Comparison of ENCODE assay signal across 18 cellular contexts in the genomic region with DNA sequence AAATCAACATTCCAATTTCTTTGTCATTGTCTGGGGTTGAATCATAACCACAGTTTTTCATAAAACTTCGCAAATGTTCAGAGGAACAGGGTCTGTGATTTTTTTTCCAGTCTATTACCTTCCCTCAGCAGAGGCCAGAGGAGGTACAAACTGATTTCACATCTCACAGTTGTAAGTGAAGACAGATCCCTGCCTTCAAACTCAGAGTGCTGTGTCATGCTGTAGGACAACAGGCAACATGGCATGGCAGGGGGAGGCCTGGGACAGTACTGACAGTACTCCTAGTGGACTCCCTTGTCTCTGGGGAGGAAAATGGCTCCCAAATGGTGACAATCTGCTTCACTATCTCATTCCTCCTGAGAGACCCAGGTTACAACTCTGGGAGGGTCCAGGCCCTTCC.
DNase-seq lines count a peak whose midpoint lies in the region; FAIRE-seq and TF ChIP-seq lines count a peak whose summit lies in the region.
"Had no signal": no experiment of that assay in that cellular context is flagged by ENCODE, and none has a peak within 500 bp of the region (broad histone marks: within the 10 kb centered on the region; RNA-seq: fewer than 3 reads in every experiment).

No MANE protein-coding gene starts in this region.

- H3K9ac ChIP-seq in neuronal stem cell (ENCODE audit: low read depth, low read length, poor library complexity): no peak overlapping the region

- H2BK15ac ChIP-seq in neuronal stem cell (ENCODE audit: low read length): no peak overlapping the region

- no peak overlapping the region for H4K8ac ChIP-seq in neuronal stem cell (ENCODE audit: low read depth, low read length)

- H2BK5ac ChIP-seq in neuronal stem cell (ENCODE audit: low read length): no peak overlapping the region

- no peak overlapping the region for H2BK12ac ChIP-seq in neuronal stem cell (ENCODE audit: low read length)

- H3K18ac ChIP-seq in neuronal stem cell (ENCODE audit: low read length): no peak overlapping the region

- no peaks in the 10 kb centered on the region for H3K79me1 ChIP-seq in neuronal stem cell (ENCODE audit: low read depth, low read length)

- TF ChIP-seq CTCF in AG10803 (conservative IDR thresholded peaks at IDR 0.05; ENCODE audit: low read length) (no peak), cardiac fibroblast (IDR thresholded peaks at IDR 0.05; ENCODE audit: low read depth, low read length) (no peak)

- H3K27ac ChIP-seq in neuronal stem cell (replicated peaks; ENCODE audit: low read length): no peak overlapping the region
- H3K27ac ChIP-seq: esophagus squamous epithelium, thyroid gland had no signal

- no peaks in the 10 kb centered on the region for H3K27me3 ChIP-seq in neuronal stem cell (ENCODE audit: control insufficient read depth in 3 of 3, insufficient read depth in 3 of 3, low read depth in 1 of 3, low read length in 3 of 3)
- H3K27me3 ChIP-seq: esophagus squamous epithelium, thyroid gland had no signal

- H3K14ac ChIP-seq in neuronal stem cell (ENCODE audit: low read length): no peak overlapping the region

- H3K9me3 ChIP-seq in neuronal stem cell (replicated peaks in 1 of 2; ENCODE audit: control insufficient read depth in 2 of 2, insufficient read depth in 1 of 2, low read depth in 1 of 2, low read length in 2 of 2): no peaks in the 10 kb centered on the region
- H3K9me3 ChIP-seq: esophagus squamous epithelium, thyroid gland had no signal

- peak overlapping the region; percentile 40 for H2AK5ac ChIP-seq in neuronal stem cell (ENCODE audit: low read depth, low read length)

- H2BK120ac ChIP-seq in neuronal stem cell (ENCODE audit: low read depth, low read length): no peak overlapping the region

- peaks cover 2 to 4% of the 10 kb centered on the region in 2 donors for H3K4me1 ChIP-seq in neuronal stem cell (ENCODE audit: control insufficient read depth in 2 of 2, insufficient read depth in 1 of 2, low read depth in 1 of 2, low read length in 2 of 2)
- H3K4me1 ChIP-seq: esophagus squamous epithelium, thyroid gland had no signal

- no peaks in the 10 kb centered on the region for H3K36me3 ChIP-seq in neuronal stem cell (replicated peaks in 1 of 2; ENCODE audit: control insufficient read depth in 2 of 2, insufficient read depth in 2 of 2, low read length in 2 of 2)
- H3K36me3 ChIP-seq: esophagus squamous epithelium, thyroid gland had no signal

- no peak overlapping the region for H3K4ac ChIP-seq in neuronal stem cell (ENCODE audit: low read length)

- no peak overlapping the region for H2AFZ ChIP-seq in neuronal stem cell (ENCODE audit: low read length)

- no peak overlapping the region for H3K23ac ChIP-seq in neuronal stem cell (ENCODE audit: low read depth, low read length, poor library complexity)

- H3K4me2 ChIP-seq in neuronal stem cell (ENCODE audit: insufficient read depth, low read length, poor library complexity, severe bottlenecking): no peak overlapping the region

- no CpG with 5 or more reads among the region's 1 CpG for WGBS in neuronal stem cell (ENCODE audit: extremely low coverage in 2 of 2, insufficient read length in 2 of 2, insufficient replicate concordance in 1 of 2), 2 donors

- peak; percentile 93 for DNase-seq in AG10803 (ENCODE audit: low read depth)
- DNase-seq in HS-5 (ENCODE audit: low read depth): peak; percentile 47
- DNase-seq in cardiac fibroblast (ENCODE audit: low read depth in 2 of 2): peak; percentile 24 to 85
- no peak for DNase-seq in neuronal stem cell (ENCODE audit: low spot score)
- no peak for DNase-seq in GM19239 (ENCODE audit: insufficient read length, low spot score)
- DNase-seq in pons (ENCODE audit: low spot score): no peak
- DNase-seq in NCI-H2029 (lab: John Stamatoyannopoulos, UW): no peak
- no peak for DNase-seq in COLO829 (ENCODE audit: low spot score)
- DNase-seq: activated CD8-positive, alpha-beta T cell treated with anti-CD3 and anti-CD28 coated beads, Interleukin-2, amount 10 ng/mL, durations not matched to agents 7 days and 5 days; DMS53; esophagus squamous epithelium; Karpas-422; NCI-H1436 treated with DMSO at 0.1 percent for 48 hours; NCI-H446; right cardiac atrium; stimulated activated CD4-positive, alpha-beta T cell treated with anti-CD3 and anti-CD28 coated beads, Interleukin-2, amount 100 ng/mL, for 48 hours; thyroid gland had no signal

- FAIRE-seq in GM19239 (lab: Jason Lieb, UNC): no peak

- no peak overlapping the region for H3K4me3 ChIP-seq in AG10803 (ENCODE audit: low read length)
- H3K4me3 ChIP-seq in cardiac fibroblast (replicated peaks in 1 of 2; ENCODE audit: low read depth in 2 of 2, low read length in 2 of 2): no peak overlapping the region
- no peak overlapping the region for H3K4me3 ChIP-seq in neuronal stem cell (ENCODE audit: low read length in 2 of 2)
- H3K4me3 ChIP-seq: esophagus squamous epithelium, lung, thyroid gland had no signal

- H4K91ac ChIP-seq in neuronal stem cell (ENCODE audit: low read depth, low read length, poor library complexity): no peak overlapping the region

Comparison
In these comparisons a context has a peak if more than half of its experiments do, and no peak if none do; other contexts are left out.
1. DNase-seq: peak in AG10803 (single experiment), HS-5 (single experiment) and cardiac fibroblast (2 of 2); none in neuronal stem cell (single experiment), GM19239 (single experiment), pons (single experiment), NCI-H2029 (single experiment) and COLO829 (single experiment).